1 cellular context compared by ENCODE assay signal in genomic region chr14:25197885-25198284, GRCh38.
TF ChIP-seq lines count a peak whose summit lies in the region.

No MANE protein-coding gene starts in this region.

TF ChIP-seq in liver, 16 proteins besides CTCF, POLR2A, EP300 and RAD21 (continued from another document):
- TF ChIP-seq YY1 (IDR thresholded peaks at IDR 0.05) = peak; percentile 63
- peak; percentile 75 for TF ChIP-seq HNF4G (IDR thresholded peaks at IDR 0.05)
- TF ChIP-seq FOXA2 (IDR thresholded peaks at IDR 0.05) = no peak
